In genomic region chr2:224995419-224995818, GRCh38 we compare ENCODE assay signal across 19 cellular contexts. TPM values are rescaled to one million over a fixed set of nuclear protein-coding genes. Genes with fewer than 3 reads are reported as not detected.
A peak's percentile ranks its signal among the peaks of the same experiment; 100 is the strongest.
DNase-seq lines count a peak whose midpoint lies in the region; ATAC-seq and TF ChIP-seq lines count a peak whose summit lies in the region.
"Had no signal": no experiment of that assay in that cellular context is flagged by ENCODE, and none has a peak within 500 bp of the region (broad histone marks: within the 10 kb centered on the region; RNA-seq: fewer than 3 reads in every experiment).

No MANE protein-coding gene starts in this region.

- no peaks in the 10 kb centered on the region for H3K9me3 ChIP-seq in GM23248 (ENCODE audit: low read depth)

- peaks cover 34% of the 10 kb centered on the region for H3K36me3 Mint-ChIP-seq in activated naive CD4-positive, alpha-beta T cell treated with anti-CD3 and anti-CD28 coated beads, Interleukin-2, amount 50 U/mL, for 24 hours
- peaks cover 55% of the 10 kb centered on the region for H3K36me3 Mint-ChIP-seq in activated T-helper 17 cell treated with anti-CD3 and anti-CD28 coated beads, Interleukin-2, amount 50 U/mL, for 72 hours (ENCODE audit: low read depth)
- H3K36me3 Mint-ChIP-seq in immature natural killer cell (peaks cover 5 to 24% (median 6%) of the 10 kb centered on the region in 3 donors), endothelial cell (ENCODE audit: low read depth, unreplicated experiment) (no peaks in the 10 kb centered on the region)

- H3K9me3 Mint-ChIP-seq in activated naive CD4-positive, alpha-beta T cell treated with anti-CD3 and anti-CD28 coated beads, Interleukin-2, amount 50 U/mL, for 24 hours: no peaks in the 10 kb centered on the region
- H3K9me3 Mint-ChIP-seq in activated T-helper 17 cell treated with anti-CD3 and anti-CD28 coated beads, Interleukin-2, amount 50 U/mL, for 72 hours: no peaks in the 10 kb centered on the region
- H3K9me3 Mint-ChIP-seq in immature natural killer cell (no peaks in the 10 kb centered on the region), endothelial cell (ENCODE audit: unreplicated experiment) (no peaks in the 10 kb centered on the region)
- H3K9me3 Mint-ChIP-seq: CD4-positive, alpha-beta memory T cell; GM23338; H9 had no signal

- no peak for DNase-seq in activated naive CD4-positive, alpha-beta T cell treated with Interleukin-2 at 50 U/mL for 16 hours
- peak; percentile 32 for DNase-seq in GM23248
- DNase-seq in immature natural killer cell: no peak
- no peak for DNase-seq in endothelial cell (ENCODE audit: low spot score)
- no peak for DNase-seq in SW 1271 (lab: John Stamatoyannopoulos, UW)
- DNase-seq: C1 segment of cervical spinal cord; Calu3; CD4-positive, alpha-beta memory T cell; COR-L47; DMS53; DMS79 treated with DMSO at 0.1 percent for 48 hours; GF-D8; H9 had no signal

- no peaks in the 10 kb centered on the region for H3K9me2 ChIP-seq in GM23248 (ENCODE audit: insufficient read depth)

- TF ChIP-seq CTCF in endothelial cell (IDR thresholded peaks at IDR 0.05; ENCODE audit: unreplicated experiment): no peak

- H4K20me1 ChIP-seq in GM23248 (ENCODE audit: insufficient read depth): no peaks in the 10 kb centered on the region

- no peaks in the 10 kb centered on the region for H3K27me3 Mint-ChIP-seq in activated naive CD4-positive, alpha-beta T cell treated with anti-CD3 and anti-CD28 coated beads, Interleukin-2, amount 50 U/mL, for 24 hours
- H3K27me3 Mint-ChIP-seq in activated T-helper 17 cell treated with anti-CD3 and anti-CD28 coated beads, Interleukin-2, amount 50 U/mL, for 72 hours: no peaks in the 10 kb centered on the region
- H3K27me3 Mint-ChIP-seq in immature natural killer cell (ENCODE audit: low read depth in 3 of 3) (no peaks in the 10 kb centered on the region), endothelial cell (ENCODE audit: unreplicated experiment) (peaks cover 4% of the 10 kb centered on the region)
- H3K27me3 Mint-ChIP-seq: CD4-positive, alpha-beta memory T cell had no signal

- peaks cover 49% of the 10 kb centered on the region for H3K4me1 ChIP-seq in GM23248 (ENCODE audit: insufficient read depth)

- H3K4me2 ChIP-seq in GM23248 (ENCODE audit: unreplicated experiment): no peak overlapping the region
- H3K4me2 ChIP-seq: GM23338 had no signal

- H2AFZ ChIP-seq in GM23248: no peak overlapping the region
- H2AFZ ChIP-seq: GM23338 had no signal

- H3K4me3 ChIP-seq in GM23248: no peak overlapping the region
- H3K4me3 ChIP-seq: GM23338 had no signal

- no peak for ATAC-seq in activated T-helper 17 cell treated with anti-CD3 and anti-CD28 coated beads, Interleukin-2, amount 50 U/mL, for 72 hours (replicated peaks)
- ATAC-seq in GM19351 (IDR thresholded peaks at IDR 0.05; ENCODE audit: unreplicated experiment): no peak
- ATAC-seq: GM23338, HCT116 had no signal

- no peak overlapping the region for H3K4me3 Mint-ChIP-seq in activated naive CD4-positive, alpha-beta T cell treated with anti-CD3 and anti-CD28 coated beads, Interleukin-2, amount 50 U/mL, for 24 hours
- H3K4me3 Mint-ChIP-seq in activated T-helper 17 cell treated with anti-CD3 and anti-CD28 coated beads, Interleukin-2, amount 50 U/mL, for 72 hours: no peak overlapping the region
- H3K4me3 Mint-ChIP-seq in immature natural killer cell (no peak overlapping the region), endothelial cell (ENCODE audit: unreplicated experiment) (no peak overlapping the region)
- H3K4me3 Mint-ChIP-seq: GM23338, H9 had no signal

- no peak overlapping the region for H3K27ac ChIP-seq in GM23248

- H3K79me2 ChIP-seq in GM23248 (ENCODE audit: insufficient read depth): peaks cover 100% of the 10 kb centered on the region

- H3K27me3 ChIP-seq in GM23248 (replicated peaks; ENCODE audit: insufficient read depth): no peaks in the 10 kb centered on the region

- in situ Hi-C loops in GM23248 (cut with MboI): no loop called here

- peaks cover 93% of the 10 kb centered on the region for H3K4me1 Mint-ChIP-seq in activated naive CD4-positive, alpha-beta T cell treated with anti-CD3 and anti-CD28 coated beads, Interleukin-2, amount 50 U/mL, for 24 hours
- H3K4me1 Mint-ChIP-seq in activated T-helper 17 cell treated with anti-CD3 and anti-CD28 coated beads, Interleukin-2, amount 50 U/mL, for 72 hours: peaks cover 39% of the 10 kb centered on the region
- peaks cover 80 to 98% of the 10 kb centered on the region in 2 donors for H3K4me1 Mint-ChIP-seq in immature natural killer cell
- H3K4me1 Mint-ChIP-seq in endothelial cell (ENCODE audit: unreplicated experiment): peaks cover 12% of the 10 kb centered on the region
- H3K4me1 Mint-ChIP-seq: GM23338, H9 had no signal

- H3K36me3 ChIP-seq in GM23248 (ENCODE audit: low read depth): peaks cover under 1% of the 10 kb centered on the region; the same call in 1 of the 2 replicates

- H3F3A ChIP-seq in GM23248 (ENCODE audit: insufficient read depth): peaks cover 30% of the 10 kb centered on the region; the same call in 1 of the 2 replicates

- 96 to 100% methylated on average over 3 of the region's 3 CpGs for WGBS in GM23248 (ENCODE audit: low coverage in 1 of 2, low lambda C conversion rate in 2 of 2, missing lambda C conversion rate in 2 of 2), 2 experiments

- H3K27ac Mint-ChIP-seq in activated naive CD4-positive, alpha-beta T cell treated with anti-CD3 and anti-CD28 coated beads, Interleukin-2, amount 50 U/mL, for 24 hours: peak overlapping the region; percentile 3
- peak overlapping the region; percentile 34 for H3K27ac Mint-ChIP-seq in activated T-helper 17 cell treated with anti-CD3 and anti-CD28 coated beads, Interleukin-2, amount 50 U/mL, for 72 hours
- H3K27ac Mint-ChIP-seq in immature natural killer cell: peak overlapping the region in 5 of 6 donors; percentile 60 to 79 (median 63)
- H3K27ac Mint-ChIP-seq in endothelial cell (ENCODE audit: unreplicated experiment): no peak overlapping the region
- H3K27ac Mint-ChIP-seq: GM23338, H9 had no signal

- H3K9ac ChIP-seq in GM23248: no peak overlapping the region

RNA-seq across cellular contexts. Expression of gene DOCK10, which starts 46.8 kb away (rescaled TPM):
- total RNA-seq in GM23248 (2014; rRNA removed; shearing (Covaris generic)): 19.2 and 20.5 TPM in 2 replicates
- polyA plus RNA-seq in GM23248 (2016; fragmentation: Nextera tagmentation; extraction: Ambion mirVana): 6.1 and 8.5 TPM in 2 replicates
- 100 to 1,000 TPM; 142 to 227 TPM for total RNA-seq in activated T-helper 17 cell treated with anti-CD3 and anti-CD28 coated beads, Interleukin-2, amount 50 U/mL, for 72 hours
- polyA plus RNA-seq in immature natural killer cell: 10 to 100 TPM; 10.2 to 61.9 (median 22.9) TPM
- total RNA-seq in endothelial cell (ENCODE audit: unreplicated experiment): 7.6 TPM
- total RNA-seq: G401 had no signal
